Comparison of ENCODE assay signal across 19 cellular contexts in genomic region chr15:28995193-28995592, GRCh38.
DNase-seq lines count a peak whose midpoint lies in the region; ATAC-seq lines count a peak whose summit lies in the region.
"Had no signal": no experiment of that assay in that cellular context is flagged by ENCODE, and none has a peak within 500 bp of the region (broad histone marks: within the 10 kb centered on the region; RNA-seq: fewer than 3 reads in every experiment).

No MANE protein-coding gene starts in this region.

- peak overlapping the region; percentile 46 for H3K27ac Mint-ChIP-seq in activated T-cell treated with anti-CD3 and anti-CD28 coated beads, Interleukin-2, amount 50 U/mL, for 72 hours
- H3K27ac Mint-ChIP-seq: progenitor cell of endocrine pancreas; stimulated activated naive B cell treated with anti-CD40 and anti-IgM and Interleukin-4, amounts not matched to agents 10 μg/mL and 1 μg/mL and 100 μg/mL, for 72 hours had no signal

- no peak for DNase-seq in activated T-cell treated with anti-CD3 and anti-CD28 coated beads, Interleukin-2, amount 50 U/mL, for 72 hours
- DNase-seq in activated T-cell treated with anti-CD3 and anti-CD28 coated beads for 4 hours = no peak
- DNase-seq in astrocyte of the hippocampus (ENCODE audit: low read depth, low spot score) = peak; percentile 55
- peak; percentile 78 for DNase-seq in midbrain (lab: John Stamatoyannopoulos, UW)
- DNase-seq in islet precursor cell = no peak
- no peak for DNase-seq in NCI-H2196 (lab: John Stamatoyannopoulos, UW; ENCODE audit: unreplicated experiment)
- DNase-seq in activated gamma-delta T cell treated with Interleukin-2 at 50 U/mL for 16 hours = no peak
- DNase-seq: activated CD4-positive, CD25-positive, alpha-beta regulatory T cell; activated CD8-positive, alpha-beta memory T cell treated with anti-CD3 and anti-CD28 coated beads, Interleukin-2, amount 50 U/mL, for 48 hours; activated naive CD4-positive, alpha-beta T cell treated with anti-CD3 and anti-CD28 coated beads, Interleukin-2, amount 50 U/mL, for 16 hours; CD4-positive, alpha-beta memory T cell; central memory CD4-positive, alpha-beta T cell; effector memory CD8-positive, alpha-beta T cell; Karpas-422; left ventricle myocardium inferior; stimulated activated naive B cell treated with anti-CD40 and anti-IgM and Interleukin-4, amounts not matched to agents 10 μg/mL and 1 μg/mL and 100 μg/mL, for 72 hours; T-helper 2 cell had no signal

- peaks cover 11% of the 10 kb centered on the region for H3K4me1 Mint-ChIP-seq in activated T-cell treated with anti-CD3 and anti-CD28 coated beads, Interleukin-2, amount 50 U/mL, for 72 hours (ENCODE audit: low read depth)
- H3K4me1 Mint-ChIP-seq: stimulated activated naive B cell treated with anti-CD40 and anti-IgM and Interleukin-4, amounts not matched to agents 10 μg/mL and 1 μg/mL and 100 μg/mL, for 72 hours had no signal

- H3K27me3 Mint-ChIP-seq in activated T-cell treated with anti-CD3 and anti-CD28 coated beads, Interleukin-2, amount 50 U/mL, for 72 hours (ENCODE audit: low read depth) = no peaks in the 10 kb centered on the region
- H3K27me3 Mint-ChIP-seq: CD4-positive, alpha-beta memory T cell; progenitor cell of endocrine pancreas had no signal

- no peaks in the 10 kb centered on the region for H3K9me3 Mint-ChIP-seq in activated T-cell treated with anti-CD3 and anti-CD28 coated beads, Interleukin-2, amount 50 U/mL, for 72 hours
- H3K9me3 Mint-ChIP-seq: CD4-positive, alpha-beta memory T cell; effector memory CD8-positive, alpha-beta T cell had no signal

- no peaks in the 10 kb centered on the region for H3K36me3 Mint-ChIP-seq in activated T-cell treated with anti-CD3 and anti-CD28 coated beads, Interleukin-2, amount 50 U/mL, for 72 hours (ENCODE audit: insufficient read depth in 2 of 2)
- H3K36me3 Mint-ChIP-seq: stimulated activated naive B cell treated with anti-CD40 and anti-IgM and Interleukin-4, amounts not matched to agents 10 μg/mL and 1 μg/mL and 100 μg/mL, for 72 hours had no signal

- peak overlapping the region in 1 of 2 donors; percentile 37 for H3K4me3 Mint-ChIP-seq in activated T-cell treated with anti-CD3 and anti-CD28 coated beads, Interleukin-2, amount 50 U/mL, for 72 hours
- H3K4me3 Mint-ChIP-seq: stimulated activated naive B cell treated with anti-CD40 and anti-IgM and Interleukin-4, amounts not matched to agents 10 μg/mL and 1 μg/mL and 100 μg/mL, for 72 hours had no signal

- no peak for ATAC-seq in activated T-cell treated with anti-CD3 and anti-CD28 coated beads, Interleukin-2, amount 50 U/mL, for 72 hours (replicated peaks in 1 of 2)
- ATAC-seq in HG02973 (IDR thresholded peaks at IDR 0.05; ENCODE audit: unreplicated experiment) = no peak
- ATAC-seq: effector memory CD8-positive, alpha-beta T cell; stimulated activated naive B cell treated with anti-CD40 and anti-IgM and Interleukin-4, amounts not matched to agents 10 μg/mL and 1 μg/mL and 100 μg/mL, for 72 hours had no signal

Comparison
In these comparisons a context has a peak if more than half of its experiments do, and no peak if none do; other contexts are left out.
1. DNase-seq: peak in astrocyte of the hippocampus (single experiment) and midbrain (single experiment); none in activated T-cell treated with anti-CD3 and anti-CD28 coated beads, Interleukin-2, amount 50 U/mL, for 72 hours (0 of 2), activated T-cell treated with anti-CD3 and anti-CD28 coated beads for 4 hours (single experiment), islet precursor cell (single experiment), NCI-H2196 (single experiment) and activated gamma-delta T cell treated with Interleukin-2 at 50 U/mL for 16 hours (single experiment).